Comparison of ENCODE assay signal across 8 cellular contexts in genomic region chr3:99747915-99748314, GRCh38.
A peak's percentile ranks its signal among the peaks of the same experiment; 100 is the strongest.
DNase-seq lines count a peak whose midpoint lies in the region; ATAC-seq and TF ChIP-seq lines count a peak whose summit lies in the region.

No MANE protein-coding gene starts in this region.

- no TSS peak for BruUV-seq in PC-9 (replicated peaks; lab: Mats Ljungman, UMichigan)

- H2AFZ ChIP-seq in PC-9, result no peak overlapping the region

- H3K36me3 ChIP-seq in PC-9 (ENCODE audit: low read depth), result no peaks in the 10 kb centered on the region

- CTCF ChIA-PET in PC-9 (lab: Charles Lee), result interaction anchor here (0.6 to 2.0 kb wide), 7 partner anchors 105 to 1709 kb away, joined by 3 to 12 read pairs (median 3); no protein-coding TSS in a partner anchor

- peak; percentile 45; the same call in 1 of the 2 replicates for TF ChIP-seq CTCF in PC-9 (conservative IDR thresholded peaks at IDR 0.05)

- no peak overlapping the region for H3K4me2 ChIP-seq in PC-9

- no peaks in the 10 kb centered on the region for H4K20me1 ChIP-seq in PC-9 (ENCODE audit: insufficient read depth)

- no peak overlapping the region for H3K27ac ChIP-seq in PC-9

- DNase-seq in DMS 273 (lab: John Stamatoyannopoulos, UW; ENCODE audit: unreplicated experiment) (peak; percentile 39), DMS 273 treated with DMSO at 0.1 percent for 48 hours (lab: John Stamatoyannopoulos, UW) (no peak), PC-9 (peak; percentile 33 to 39), fibroblast of gingiva (ENCODE audit: low read depth) (peak; percentile 65), skeletal muscle cell (ENCODE audit: low read depth) (peak; percentile 33), T-helper 1 cell (no peak), SIG-M5 treated with dmso at 0.1 percent for 504 hours (lab: John Stamatoyannopoulos, UW; ENCODE audit: unreplicated experiment) (no peak)

- no peaks in the 10 kb centered on the region for H3K4me1 ChIP-seq in PC-9 (replicated peaks; ENCODE audit: insufficient read depth)

- H3F3A ChIP-seq in PC-9 (ENCODE audit: insufficient read depth, low read depth), result no peaks in the 10 kb centered on the region

- ATAC-seq in GM21423 (IDR thresholded peaks at IDR 0.05; ENCODE audit: unreplicated experiment), result no peak

- intact Hi-C loops in PC-9 (cut with micrococcal nuclease; ENCODE audit: unreplicated experiment), result loop anchor here (1.0 kb wide), 2 partner anchors 249 to 725 kb away; no protein-coding TSS in a partner anchor

- POLR2A ChIA-PET in PC-9 (lab: Charles Lee; ENCODE audit: unreplicated experiment), result no interaction called here

- no peaks in the 10 kb centered on the region for H3K9me2 ChIP-seq in PC-9 (ENCODE audit: insufficient read depth)

- no peaks in the 10 kb centered on the region for H3K9me3 ChIP-seq in PC-9 (ENCODE audit: insufficient read depth, low read depth)

- H3K4me3 ChIP-seq in PC-9 (no peak overlapping the region), skeletal muscle cell (ENCODE audit: low read depth, low read length) (no peak overlapping the region)

- no peaks in the 10 kb centered on the region for H3K79me2 ChIP-seq in PC-9 (ENCODE audit: low read depth)

- H3K27me3 ChIP-seq in PC-9 (ENCODE audit: insufficient read depth, low read depth), result no peaks in the 10 kb centered on the region

Comparison
In these comparisons a context has a peak if more than half of its experiments do, and no peak if none do; other contexts are left out.
1. DNase-seq: peak in DMS 273 (single experiment), PC-9 (2 of 2), fibroblast of gingiva (single experiment) and skeletal muscle cell (single experiment); none in DMS 273 treated with DMSO at 0.1 percent for 48 hours (single experiment), T-helper 1 cell (0 of 5) and SIG-M5 treated with dmso at 0.1 percent for 504 hours (single experiment).